ENCODE assay signal across 8 cellular contexts in the genomic region with DNA sequence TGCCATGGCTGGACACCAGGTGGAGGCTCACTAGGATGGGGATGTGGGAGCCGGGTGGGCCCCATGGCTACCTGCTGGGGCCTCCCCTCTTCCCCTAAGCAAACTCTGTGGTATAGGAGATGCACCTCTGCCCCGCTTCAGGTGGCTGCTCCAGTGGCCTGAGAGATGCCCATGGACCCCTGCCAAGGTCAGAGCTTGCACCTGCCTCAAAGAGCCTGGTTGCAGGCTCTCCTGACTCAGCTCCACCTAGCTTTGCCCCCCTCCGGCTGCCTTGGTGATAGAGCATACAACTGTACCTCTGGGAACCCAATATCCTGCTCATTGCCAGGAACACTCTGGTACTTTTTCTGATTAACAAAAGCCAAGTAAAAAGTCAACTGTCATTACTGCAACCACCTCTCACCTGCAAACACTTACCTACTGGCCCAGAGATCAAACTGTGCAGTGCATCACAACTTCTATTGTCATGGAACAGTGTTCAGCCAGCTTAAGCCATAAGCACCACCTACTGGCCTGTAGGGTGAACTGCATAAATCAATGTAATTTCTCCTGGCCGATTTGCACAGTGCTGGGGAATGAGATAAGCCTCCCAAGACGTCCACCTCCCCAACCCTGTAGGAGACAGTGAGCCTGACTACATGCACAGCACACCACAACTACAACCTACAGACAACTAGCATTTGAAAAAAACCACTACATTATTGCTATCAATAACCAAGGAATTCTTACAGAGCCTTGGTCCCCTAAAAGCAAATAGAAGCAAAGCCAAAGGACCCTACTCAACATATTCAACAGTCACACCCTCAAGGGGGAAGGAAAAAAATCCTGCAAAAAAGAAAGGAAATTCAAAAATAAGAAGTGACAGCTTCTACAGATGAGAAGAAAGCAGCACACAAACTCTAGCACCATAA.
DNase-seq lines count a peak whose midpoint lies in the region; ATAC-seq and TF ChIP-seq lines count a peak whose summit lies in the region.

No MANE protein-coding gene starts in this region.

- WGBS in upper lobe of left lung, 2 donors = 0 to 36% methylated on average over 2 to 5 of the region's 5 CpGs

- H3K9me3 ChIP-seq in upper lobe of left lung = no peaks in the 10 kb centered on the region

- ATAC-seq in GM19324 (IDR thresholded peaks at IDR 0.05; ENCODE audit: low FRiP score, unreplicated experiment) (peak; percentile 92), HG03159 (IDR thresholded peaks at IDR 0.05; ENCODE audit: unreplicated experiment) (peak; percentile 96), esophagus mucosa (peak; percentile 96), upper lobe of left lung (ENCODE audit: low FRiP score in 2 of 2) (peak; percentile 90 to 94)
- ATAC-seq in activated CD8-positive, alpha-beta T cell treated with anti-CD3 and anti-CD28 coated beads for 36 hours = peak; percentile 95
- peak; percentile 77 to 88 for ATAC-seq in natural killer cell treated with Interleukin-12 subunit alpha and Interleukin-12 subunit beta and Interleukin-15 and Interleukin-18, amount 100 ng/mL, for 72 hours

- no peak overlapping the region for H3K27ac ChIP-seq in upper lobe of left lung

- H3K4me3 ChIP-seq in upper lobe of left lung = no peak overlapping the region

- peak; percentile 76 for TF ChIP-seq CTCF in activated CD8-positive, alpha-beta T cell treated with anti-CD3 and anti-CD28 coated beads for 36 hours (IDR thresholded peaks at IDR 0.05)
- TF ChIP-seq CTCF in upper lobe of left lung (IDR thresholded peaks at IDR 0.05) = peak; percentile 75 to 88 (median 80)

- H3K27ac Mint-ChIP-seq in activated CD8-positive, alpha-beta T cell treated with anti-CD3 and anti-CD28 coated beads for 36 hours = no peak overlapping the region
- H3K27ac Mint-ChIP-seq in natural killer cell treated with Interleukin-12 subunit alpha and Interleukin-12 subunit beta and Interleukin-15 and Interleukin-18, amount 100 ng/mL, for 72 hours = no peak overlapping the region

- no peaks in the 10 kb centered on the region for H3K4me1 Mint-ChIP-seq in activated CD8-positive, alpha-beta T cell treated with anti-CD3 and anti-CD28 coated beads for 36 hours (ENCODE audit: low read depth)
- H3K4me1 Mint-ChIP-seq in natural killer cell treated with Interleukin-12 subunit alpha and Interleukin-12 subunit beta and Interleukin-15 and Interleukin-18, amount 100 ng/mL, for 72 hours (ENCODE audit: low read depth in 2 of 2) = peaks cover 0 to 4% of the 10 kb centered on the region in 2 donors

- H3K4me3 Mint-ChIP-seq in activated CD8-positive, alpha-beta T cell treated with anti-CD3 and anti-CD28 coated beads for 36 hours = no peak overlapping the region
- no peak overlapping the region for H3K4me3 Mint-ChIP-seq in natural killer cell treated with Interleukin-12 subunit alpha and Interleukin-12 subunit beta and Interleukin-15 and Interleukin-18, amount 100 ng/mL, for 72 hours

- DNase-seq in COLO668 (lab: John Stamatoyannopoulos, UW; ENCODE audit: unreplicated experiment) (peak; percentile 2), NCI-H526 (lab: John Stamatoyannopoulos, UW) (peak; percentile 15 to 60), upper lobe of left lung (peak; percentile 33 to 36)
- DNase-seq in activated CD8-positive, alpha-beta T cell treated with anti-CD3 and anti-CD28 coated beads for 36 hours = peak; percentile 56
- no peak for DNase-seq in natural killer cell treated with Interleukin-12 subunit alpha and Interleukin-12 subunit beta and Interleukin-15 and Interleukin-18, amount 100 ng/mL, for 72 hours (ENCODE audit: low spot score)

- CTCF ChIA-PET in activated CD8-positive, alpha-beta T cell treated with anti-CD3 and anti-CD28 coated beads for 36 hours (lab: Charles Lee) = interaction anchor here (0.6 to 4.1 kb wide), 21 partner anchors 8 to 743 kb away, joined by 3 to 14 read pairs (median 4); no protein-coding TSS in a partner anchor

- TF ChIP-seq POLR2A in upper lobe of left lung (IDR thresholded peaks at IDR 0.05) = no peak

- no peaks in the 10 kb centered on the region for H3K36me3 ChIP-seq in upper lobe of left lung

- no peaks in the 10 kb centered on the region for H3K36me3 Mint-ChIP-seq in activated CD8-positive, alpha-beta T cell treated with anti-CD3 and anti-CD28 coated beads for 36 hours (ENCODE audit: low read depth)
- peaks cover 13% of the 10 kb centered on the region for H3K36me3 Mint-ChIP-seq in natural killer cell treated with Interleukin-12 subunit alpha and Interleukin-12 subunit beta and Interleukin-15 and Interleukin-18, amount 100 ng/mL, for 72 hours

- peaks cover 13% of the 10 kb centered on the region for H3K9me3 Mint-ChIP-seq in activated CD8-positive, alpha-beta T cell treated with anti-CD3 and anti-CD28 coated beads for 36 hours
- no peaks in the 10 kb centered on the region for H3K9me3 Mint-ChIP-seq in natural killer cell treated with Interleukin-12 subunit alpha and Interleukin-12 subunit beta and Interleukin-15 and Interleukin-18, amount 100 ng/mL, for 72 hours

- intact Hi-C loops in activated CD8-positive, alpha-beta T cell treated with anti-CD3 and anti-CD28 coated beads for 36 hours (cut with micrococcal nuclease) = loop anchor here (5.0 to 10.0 kb wide), 4 partner anchors 334 to 742 kb away; partner anchors contain the start of gene RAP2B

- no peak for TF ChIP-seq EP300 in upper lobe of left lung (IDR thresholded peaks at IDR 0.05)

- no peaks in the 10 kb centered on the region for H3K27me3 ChIP-seq in upper lobe of left lung

- POLR2A ChIA-PET in activated CD8-positive, alpha-beta T cell treated with anti-CD3 and anti-CD28 coated beads for 36 hours (lab: Charles Lee) = no interaction called here

- peaks cover 20% of the 10 kb centered on the region for H3K27me3 Mint-ChIP-seq in activated CD8-positive, alpha-beta T cell treated with anti-CD3 and anti-CD28 coated beads for 36 hours
- H3K27me3 Mint-ChIP-seq in natural killer cell treated with Interleukin-12 subunit alpha and Interleukin-12 subunit beta and Interleukin-15 and Interleukin-18, amount 100 ng/mL, for 72 hours = peaks cover 29 to 33% of the 10 kb centered on the region in 2 donors

- H3K4me1 ChIP-seq in upper lobe of left lung = no peaks in the 10 kb centered on the region
